In the genomic region with DNA sequence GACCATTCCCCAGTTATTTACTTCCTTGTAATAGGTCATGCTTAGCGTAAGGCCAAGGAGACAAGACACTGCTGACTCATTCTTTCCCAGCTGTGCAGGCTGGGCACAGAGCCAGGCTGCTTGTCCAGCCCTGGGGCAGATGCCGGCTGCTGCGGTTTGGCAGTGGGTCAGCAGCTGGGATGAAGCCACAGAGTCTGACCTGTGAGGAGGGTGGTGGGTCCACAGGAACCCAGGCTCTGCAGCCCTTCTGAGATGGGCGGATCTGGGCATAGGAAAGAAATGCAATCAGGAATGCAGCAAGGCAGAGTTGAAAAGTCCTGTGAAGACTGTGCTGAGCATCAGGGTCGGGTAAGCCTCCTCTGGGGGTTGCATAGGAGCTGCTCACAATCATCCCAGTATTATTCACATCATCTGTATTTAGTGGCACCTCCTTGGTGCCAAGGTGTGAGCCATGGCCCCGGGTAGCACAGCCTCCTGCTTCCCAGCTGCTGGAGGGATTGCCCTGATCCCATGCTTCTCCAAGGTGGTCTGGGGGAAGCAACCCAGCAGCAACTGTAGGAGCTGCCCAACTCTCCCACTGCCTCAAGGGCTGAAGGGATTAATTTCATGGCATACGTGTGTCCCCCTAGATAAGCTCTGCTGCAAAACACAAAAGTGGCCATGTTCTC, we compare ENCODE assay signal across 8 cellular contexts.
DNase-seq lines count a peak whose midpoint lies in the region; ATAC-seq lines count a peak whose summit lies in the region.

No MANE protein-coding gene starts in this region.

- ATAC-seq in GM19467 (IDR thresholded peaks at IDR 0.05; ENCODE audit: unreplicated experiment) (peak; percentile 37), GM18873 (IDR thresholded peaks at IDR 0.05; ENCODE audit: low FRiP score, unreplicated experiment) (no peak)

- peak; percentile 43 to 47 for DNase-seq in AML-193 (lab: John Stamatoyannopoulos, UW)
- peak; percentile 92 for DNase-seq in HT-29 (ENCODE audit: low spot score)
- peak; percentile 5 to 93 (median 75) for DNase-seq in amygdala (lab: John Stamatoyannopoulos, UW)
- peak; percentile 80 for DNase-seq in hepatic stellate cell (ENCODE audit: low spot score)
- peak; percentile 99 for DNase-seq in smooth muscle cell of the brain vasculature (ENCODE audit: low read depth, low spot score)
- no peak for DNase-seq in activated CD4-positive, CD25-positive, alpha-beta regulatory T cell (lab: John Stamatoyannopoulos, UW)

Comparison
In these comparisons a context has a peak if more than half of its experiments do, and no peak if none do; other contexts are left out.
1. DNase-seq: peak in AML-193 (2 of 2), HT-29 (single experiment), amygdala (56 of 56), hepatic stellate cell (single experiment) and smooth muscle cell of the brain vasculature (single experiment); none in activated CD4-positive, CD25-positive, alpha-beta regulatory T cell (0 of 4).